Comparison of ENCODE assay signal across 8 cellular contexts in genomic region chr6:158818580-158819212, GRCh38. TPM values are rescaled to one million over a fixed set of nuclear protein-coding genes. Genes with fewer than 3 reads are reported as not detected.
A peak's percentile ranks its signal among the peaks of the same experiment; 100 is the strongest.
DNase-seq lines count a peak whose midpoint lies in the region; ATAC-seq and TF ChIP-seq lines count a peak whose summit lies in the region.

No MANE protein-coding gene starts in this region.

- no peaks in the 10 kb centered on the region for H3K27me3 ChIP-seq in endodermal cell (ENCODE audit: control insufficient read depth, insufficient read depth, low read length, poor library complexity, severe bottlenecking)

- 0% methylated on average over 8 to 63 of the region's 63 CpGs for WGBS in endodermal cell (ENCODE audit: insufficient coverage in 1 of 2, insufficient read length in 1 of 2), 2 experiments

- H3K27me3 Mint-ChIP-seq in endodermal cell (ENCODE audit: insufficient read depth) = peaks cover 3% of the 10 kb centered on the region

- peaks cover 29% of the 10 kb centered on the region for H3K36me3 ChIP-seq in endodermal cell (ENCODE audit: control insufficient read depth, insufficient read depth, low read length)

- peak overlapping the region; percentile 55 for H3K27ac Mint-ChIP-seq in endodermal cell

- H3K9ac ChIP-seq in endodermal cell (ENCODE audit: extremely low read depth, low read length, poor library complexity, severe bottlenecking) = peak overlapping the region; percentile 60

- peaks cover 40% of the 10 kb centered on the region for H3K36me3 Mint-ChIP-seq in endodermal cell (ENCODE audit: low read depth)

- H3K9me3 Mint-ChIP-seq in endodermal cell = peaks cover 6% of the 10 kb centered on the region

- peaks cover 41% of the 10 kb centered on the region for H3K4me1 Mint-ChIP-seq in endodermal cell

- peak; percentile 28 for ATAC-seq in HG02943 (IDR thresholded peaks at IDR 0.05; ENCODE audit: low read depth, unreplicated experiment)

- no peaks in the 10 kb centered on the region for H3K9me3 ChIP-seq in endodermal cell (ENCODE audit: control insufficient read depth, low read length)

- peaks cover 3% of the 10 kb centered on the region for H3K4me1 ChIP-seq in endodermal cell (ENCODE audit: control insufficient read depth, insufficient read depth, low read length)

- peak; percentile 67 for DNase-seq in SIG-M5 treated with dmso at 0.1 percent for 504 hours (lab: John Stamatoyannopoulos, UW; ENCODE audit: unreplicated experiment)
- DNase-seq in SIG-M5 (lab: John Stamatoyannopoulos, UW) = no peak
- peak; percentile 78 for DNase-seq in NCI-H69 (lab: John Stamatoyannopoulos, UW)
- peak; percentile 42 to 57 (median 48) for DNase-seq in activated CD8-positive, alpha-beta memory T cell treated with anti-CD3 and anti-CD28 coated beads for 48 hours (ENCODE audit: low read depth in 2 of 3, low spot score in 2 of 3)
- peak; percentile 87 for DNase-seq in endodermal cell
- DNase-seq in midbrain (lab: John Stamatoyannopoulos, UW) = peak; percentile 50
- peak; percentile 37 to 47 for DNase-seq in stimulated activated CD8-positive, alpha-beta memory T cell treated with anti-CD3 and anti-CD28 coated beads, Interleukin-4, amount 100 ng/mL, for 4 hours (ENCODE audit: low read depth in 2 of 2, low spot score in 1 of 2)

- peak overlapping the region; percentile 90 for H3K4me3 Mint-ChIP-seq in endodermal cell

- peak overlapping the region; percentile 68 for H3K4me3 ChIP-seq in endodermal cell (ENCODE audit: low read length)

- TF ChIP-seq CTCF in endodermal cell (conservative IDR thresholded peaks at IDR 0.05) = no peak

- H3K27ac ChIP-seq in endodermal cell (ENCODE audit: low read depth, low read length) = peak overlapping the region; percentile 43

RNA-seq across cellular contexts. Expression of gene EZR, which starts 0.5 kb away (rescaled TPM):
- 100 to 1,000 TPM; 145 to 209 TPM for total RNA-seq in endodermal cell
- polyA plus RNA-seq in endodermal cell (2013, experiment 1 of 2) = 118 TPM
- 115 TPM for polyA plus RNA-seq in endodermal cell (2013, experiment 2 of 2)
